Comparison of ENCODE assay signal across 1 cellular context in the genomic region with DNA sequence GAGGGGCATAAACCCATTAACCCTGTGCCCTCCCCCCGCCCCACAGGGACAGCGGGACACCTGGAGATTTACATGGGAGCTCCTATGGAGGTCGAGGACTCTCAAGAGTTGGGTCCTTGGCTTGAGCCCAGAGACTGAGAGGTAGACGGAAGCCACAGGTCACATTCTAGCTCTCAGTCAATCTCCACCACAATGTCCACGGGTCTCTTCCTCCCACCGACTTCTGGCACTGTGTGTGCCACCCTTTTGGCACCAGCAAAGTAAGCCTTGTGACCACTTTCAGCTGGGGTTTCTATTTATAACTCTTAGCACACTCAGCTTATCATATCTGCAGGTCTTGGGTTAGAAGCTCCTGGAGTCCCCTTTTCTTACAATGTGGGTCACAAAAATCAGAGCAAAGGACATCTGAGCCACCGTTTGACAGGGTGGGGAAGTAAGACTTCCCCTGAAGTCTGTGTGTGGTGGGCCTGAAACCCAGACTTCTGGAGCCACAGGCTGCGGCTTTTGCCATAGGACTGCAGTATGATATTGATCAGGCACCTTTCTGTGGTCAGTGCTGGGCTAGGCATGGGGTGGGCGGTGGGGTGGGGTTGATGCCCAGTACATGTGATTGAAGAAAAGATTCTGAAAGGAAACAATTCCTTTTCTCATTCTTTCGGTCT.
TF ChIP-seq lines count a peak whose summit lies in the region.

No MANE protein-coding gene starts in this region.

TF ChIP-seq in SK-N-SH treated with all-trans-retinoic acid at 6 μM for 48 hours, 23 proteins besides CTCF, POLR2A, EP300 and RAD21 (continued from another document):
- TF ChIP-seq GLIS3 (CRISPR knock-in tag; IDR thresholded peaks at IDR 0.05) (no peak), ZFP30 (CRISPR knock-in tag; IDR thresholded peaks at IDR 0.05) (no peak)
TF ChIP-seq in SK-N-SH treated with all-trans-retinoic acid at 6 μM for 48 hours: peak in this region for 0.
